ENCODE assay signal across 29 cellular contexts in the genomic region with DNA sequence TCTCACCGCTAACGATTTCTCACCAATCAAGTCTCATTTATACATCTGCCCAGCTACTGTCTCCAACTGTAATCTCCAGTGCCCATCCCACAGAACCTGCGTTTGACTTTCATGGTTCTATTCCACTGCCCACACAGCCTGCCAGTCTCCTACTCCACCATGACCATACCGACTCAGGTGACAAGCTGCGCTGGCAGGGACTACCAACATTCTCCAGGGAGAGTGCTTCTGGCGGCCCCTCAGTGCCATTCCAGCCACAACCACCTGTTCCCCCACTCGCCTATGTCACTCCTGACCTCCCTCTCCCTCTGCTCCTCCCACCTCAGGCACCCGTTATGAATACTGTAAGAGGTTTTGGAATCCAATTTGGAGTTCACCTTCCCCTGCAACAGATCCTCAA.
"Had no signal": no experiment of that assay in that cellular context is flagged by ENCODE, and none has a peak within 500 bp of the region (broad histone marks: within the 10 kb centered on the region; RNA-seq: fewer than 3 reads in every experiment).

No MANE protein-coding gene starts in this region.

- H3K9me3 ChIP-seq: ascending aorta had no signal

- H3K4me3 ChIP-seq: ascending aorta, cardiac muscle cell, PC-9 had no signal

- H3K4me1 Mint-ChIP-seq: activated CD4-positive, alpha-beta T cell treated with anti-CD3 and anti-CD28 coated beads for 36 hours; activated CD4-positive, alpha-beta T cell treated with anti-CD3 and anti-CD28 coated beads, Interleukin-2, amount 10 ng/mL, durations not matched to agents 7 days and 5 days; activated naive CD4-positive, alpha-beta T cell treated with anti-CD3 and anti-CD28 coated beads, Interleukin-2, amount 50 U/mL, for 24 hours; activated naive CD8-positive, alpha-beta T cell treated with anti-CD3 and anti-CD28 coated beads, Interleukin-2, amount 10 ng/mL, durations not matched to agents 7 days and 5 days; WTC11 had no signal

- H3K27me3 Mint-ChIP-seq: activated CD4-positive, alpha-beta T cell treated with anti-CD3 and anti-CD28 coated beads for 36 hours; activated CD4-positive, alpha-beta T cell treated with anti-CD3 and anti-CD28 coated beads, Interleukin-2, amount 10 ng/mL, durations not matched to agents 7 days and 5 days; activated naive CD4-positive, alpha-beta T cell treated with anti-CD3 and anti-CD28 coated beads, Interleukin-2, amount 50 U/mL, for 24 hours; activated naive CD8-positive, alpha-beta T cell treated with anti-CD3 and anti-CD28 coated beads, Interleukin-2, amount 10 ng/mL, durations not matched to agents 7 days and 5 days; activated T-cell treated with anti-CD3 and anti-CD28 coated beads, Interleukin-2, amount 50 U/mL, for 24 hours; central memory CD8-positive, alpha-beta T cell had no signal

- H3K27ac ChIP-seq: ascending aorta, PC-9 had no signal

- H3K9me3 Mint-ChIP-seq: activated CD4-positive, alpha-beta T cell treated with anti-CD3 and anti-CD28 coated beads, Interleukin-2, amount 10 ng/mL, durations not matched to agents 7 days and 5 days; activated naive CD4-positive, alpha-beta T cell treated with anti-CD3 and anti-CD28 coated beads, Interleukin-2, amount 50 U/mL, for 24 hours; activated naive CD8-positive, alpha-beta T cell treated with anti-CD3 and anti-CD28 coated beads, Interleukin-2, amount 10 ng/mL, durations not matched to agents 7 days and 5 days; activated T-cell treated with anti-CD3 and anti-CD28 coated beads, Interleukin-2, amount 50 U/mL, for 24 hours; activated T-helper 2 cell treated with anti-CD3 and anti-CD28 coated beads, Interferon-gamma antibody, Interleukin-2, Interleukin-4, amounts not matched to agents 10 μg/mL and 5 μg/mL and 100 μg/mL, durations not matched to agents 14 hours and 24 hours and 36 hours; central memory CD8-positive, alpha-beta T cell; T-helper 2 cell treated with Interferon-gamma antibody and Interleukin-4, amounts not matched to agents 5 μg/mL and 100 μg/mL, for 36 hours; WTC11 had no signal

- H2AFZ ChIP-seq: PC-9 had no signal

- H3K4me3 Mint-ChIP-seq: activated CD4-positive, alpha-beta T cell treated with anti-CD3 and anti-CD28 coated beads for 36 hours; activated CD4-positive, alpha-beta T cell treated with anti-CD3 and anti-CD28 coated beads, Interleukin-2, amount 10 ng/mL, durations not matched to agents 7 days and 5 days; activated CD8-positive, alpha-beta T cell treated with anti-CD3 and anti-CD28 coated beads, Interleukin-2, amount 10 ng/mL, durations not matched to agents 7 days and 5 days; activated naive CD4-positive, alpha-beta T cell treated with anti-CD3 and anti-CD28 coated beads, Interleukin-2, amount 50 U/mL, for 24 hours; activated naive CD8-positive, alpha-beta T cell treated with anti-CD3 and anti-CD28 coated beads, Interleukin-2, amount 10 ng/mL, durations not matched to agents 7 days and 5 days; activated T-cell treated with anti-CD3 and anti-CD28 coated beads, Interleukin-2, amount 50 U/mL, for 24 hours; central memory CD8-positive, alpha-beta T cell; T-helper 2 cell treated with Interferon-gamma antibody and Interleukin-4, amounts not matched to agents 5 μg/mL and 100 μg/mL, for 36 hours; WTC11 had no signal

- DNase-seq: activated CD4-positive, alpha-beta T cell treated with anti-CD3 and anti-CD28 coated beads for 36 hours; activated CD4-positive, alpha-beta T cell treated with anti-CD3 and anti-CD28 coated beads, Interleukin-2, amount 10 ng/mL, durations not matched to agents 7 days and 5 days; activated CD4-positive, alpha-beta T cell treated with anti-CD3 and anti-CD28 coated beads, Interleukin-2, amount 50 U/mL, for 48 hours; activated CD8-positive, alpha-beta T cell treated with anti-CD3 and anti-CD28 coated beads, Interleukin-2, amount 10 ng/mL, durations not matched to agents 7 days and 5 days; activated gamma-delta T cell; activated naive CD4-positive, alpha-beta T cell treated with Interleukin-2 at 50 U/mL for 16 hours; activated naive CD8-positive, alpha-beta T cell treated with anti-CD3 and anti-CD28 coated beads, Interleukin-2, amount 10 ng/mL, durations not matched to agents 7 days and 5 days; activated T-cell treated with anti-CD3 and anti-CD28 coated beads, Interleukin-2, amount 50 U/mL, for 24 hours; amygdala; MM.1S; MV-4-11; NCI-H1092; NCI-H1436 treated with DMSO at 0.1 percent for 48 hours; NCI-H1694 treated with DMSO at 0.1 percent for 48 hours; NCI-H2029; NCI-H345; NCI-H524 treated with DMSO at 0.1 percent for 48 hours; NK-92 treated with Interleukin-12 subunit alpha and Interleukin-12 subunit beta, amount 100 ng/mL, for 24 hours; PC-9; SIG-M5 had no signal

- H3K27me3 ChIP-seq: ascending aorta, cardiac muscle cell had no signal

- ATAC-seq: activated CD4-positive, alpha-beta T cell treated with anti-CD3 and anti-CD28 coated beads for 36 hours; activated CD4-positive, CD25-positive, alpha-beta regulatory T cell treated with anti-CD3 and anti-CD28 coated beads, Interleukin-2, amount 50 U/mL, for 24 hours; activated CD8-positive, alpha-beta T cell treated with anti-CD3 and anti-CD28 coated beads, Interleukin-2, amount 10 ng/mL, durations not matched to agents 7 days and 5 days; Right ventricle myocardium inferior; WTC11 had no signal

- H3K4me1 ChIP-seq: ascending aorta had no signal

- H3K4me2 ChIP-seq: PC-9 had no signal

- H3K27ac Mint-ChIP-seq: activated CD4-positive, alpha-beta T cell treated with anti-CD3 and anti-CD28 coated beads for 36 hours; activated CD4-positive, alpha-beta T cell treated with anti-CD3 and anti-CD28 coated beads, Interleukin-2, amount 10 ng/mL, durations not matched to agents 7 days and 5 days; activated CD8-positive, alpha-beta T cell treated with anti-CD3 and anti-CD28 coated beads, Interleukin-2, amount 10 ng/mL, durations not matched to agents 7 days and 5 days; activated naive CD4-positive, alpha-beta T cell treated with anti-CD3 and anti-CD28 coated beads, Interleukin-2, amount 50 U/mL, for 24 hours; activated naive CD8-positive, alpha-beta T cell treated with anti-CD3 and anti-CD28 coated beads, Interleukin-2, amount 10 ng/mL, durations not matched to agents 7 days and 5 days; activated T-cell treated with anti-CD3 and anti-CD28 coated beads, Interleukin-2, amount 50 U/mL, for 24 hours; activated T-helper 2 cell treated with anti-CD3 and anti-CD28 coated beads, Interferon-gamma antibody, Interleukin-2, Interleukin-4, amounts not matched to agents 10 μg/mL and 5 μg/mL and 100 μg/mL, durations not matched to agents 14 hours and 24 hours and 36 hours; T-helper 2 cell treated with Interferon-gamma antibody and Interleukin-4, amounts not matched to agents 5 μg/mL and 100 μg/mL, for 36 hours; WTC11 had no signal
